13 cellular contexts compared by ENCODE assay signal in the genomic region with DNA sequence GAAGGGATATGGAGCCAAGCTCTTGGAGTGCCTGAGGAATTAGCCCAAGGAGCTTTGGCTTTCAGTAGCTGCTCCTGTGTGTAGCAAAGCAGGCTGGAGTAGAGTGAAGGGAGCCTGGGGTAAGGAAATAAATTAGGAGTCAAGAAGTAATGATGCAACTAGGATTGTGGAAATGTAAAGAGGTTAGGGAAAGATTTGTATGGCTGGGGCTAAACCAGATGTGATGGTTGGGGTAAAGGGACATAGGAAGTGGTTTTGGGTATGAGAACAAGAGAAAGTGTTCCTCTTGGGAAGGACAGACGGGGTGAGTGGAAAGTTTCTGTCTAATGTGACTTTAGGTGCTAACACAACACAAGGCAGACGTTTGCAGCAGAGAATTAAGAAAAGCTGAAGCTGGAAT. TPM values are rescaled to one million over a fixed set of nuclear protein-coding genes. Genes with fewer than 3 reads are reported as not detected.
A peak's percentile ranks its signal among the peaks of the same experiment; 100 is the strongest.
DNase-seq lines count a peak whose midpoint lies in the region; ATAC-seq and TF ChIP-seq lines count a peak whose summit lies in the region.
"Had no signal": no experiment of that assay in that cellular context is flagged by ENCODE, and none has a peak within 500 bp of the region (broad histone marks: within the 10 kb centered on the region; RNA-seq: fewer than 3 reads in every experiment).

No MANE protein-coding gene starts in this region.

- ATAC-seq in central memory CD8-positive, alpha-beta T cell (replicated peaks; ENCODE audit: extremely low read depth, poor library complexity, severe bottlenecking): no peak
- ATAC-seq in HG02938 (IDR thresholded peaks at IDR 0.05; ENCODE audit: unreplicated experiment): no peak
- ATAC-seq in HG03139 (IDR thresholded peaks at IDR 0.05; ENCODE audit: unreplicated experiment): no peak
- ATAC-seq: A549 had no signal

- TF ChIP-seq CTCF in progenitor cell of endocrine pancreas (IDR thresholded peaks at IDR 0.05; ENCODE audit: unreplicated experiment): no peak

- peaks cover 28% of the 10 kb centered on the region for H3K36me3 Mint-ChIP-seq in activated CD4-positive, alpha-beta T cell treated with anti-CD3 and anti-CD28 coated beads, Interleukin-2, amount 10 ng/mL, durations not matched to agents 7 days and 5 days (ENCODE audit: low read depth)
- peaks cover 11% of the 10 kb centered on the region for H3K36me3 Mint-ChIP-seq in central memory CD8-positive, alpha-beta T cell (ENCODE audit: insufficient read depth)
- peaks cover 20% of the 10 kb centered on the region for H3K36me3 Mint-ChIP-seq in progenitor cell of endocrine pancreas (ENCODE audit: insufficient read depth)

- in situ Hi-C loops in KBM-7 (cut with MboI; ENCODE audit: low pct_unique_long_range_greater_than_20kb, low sequenced_read_pairs): no loop called here

- no peaks in the 10 kb centered on the region for H3K27me3 Mint-ChIP-seq in activated CD4-positive, alpha-beta T cell treated with anti-CD3 and anti-CD28 coated beads, Interleukin-2, amount 10 ng/mL, durations not matched to agents 7 days and 5 days
- H3K27me3 Mint-ChIP-seq in central memory CD8-positive, alpha-beta T cell: no peaks in the 10 kb centered on the region
- H3K27me3 Mint-ChIP-seq in progenitor cell of endocrine pancreas: no peaks in the 10 kb centered on the region

- peaks cover 57% of the 10 kb centered on the region for H3K4me1 Mint-ChIP-seq in activated CD4-positive, alpha-beta T cell treated with anti-CD3 and anti-CD28 coated beads, Interleukin-2, amount 10 ng/mL, durations not matched to agents 7 days and 5 days
- H3K4me1 Mint-ChIP-seq in central memory CD8-positive, alpha-beta T cell: peaks cover 76% of the 10 kb centered on the region
- peaks cover 14% of the 10 kb centered on the region for H3K4me1 Mint-ChIP-seq in progenitor cell of endocrine pancreas (ENCODE audit: low read depth)

- no peaks in the 10 kb centered on the region for H3K9me3 Mint-ChIP-seq in activated CD4-positive, alpha-beta T cell treated with anti-CD3 and anti-CD28 coated beads, Interleukin-2, amount 10 ng/mL, durations not matched to agents 7 days and 5 days
- no peaks in the 10 kb centered on the region for H3K9me3 Mint-ChIP-seq in central memory CD8-positive, alpha-beta T cell
- peaks cover 8% of the 10 kb centered on the region for H3K9me3 Mint-ChIP-seq in progenitor cell of endocrine pancreas (ENCODE audit: low read depth)

- CTCF ChIA-PET in activated CD4-positive, alpha-beta T cell treated with anti-CD3 and anti-CD28 coated beads, Interleukin-2, amount 10 ng/mL, durations not matched to agents 7 days and 5 days (lab: Charles Lee): interaction anchor here (1.1 to 2.0 kb wide), 2 partner anchors 13 to 15 kb away, joined by 3 to 6 read pairs; no protein-coding TSS in a partner anchor

- POLR2A ChIA-PET in activated CD4-positive, alpha-beta T cell treated with anti-CD3 and anti-CD28 coated beads, Interleukin-2, amount 10 ng/mL, durations not matched to agents 7 days and 5 days (lab: Charles Lee): no interaction called here

- no peak overlapping the region for H3K4me3 Mint-ChIP-seq in activated CD4-positive, alpha-beta T cell treated with anti-CD3 and anti-CD28 coated beads, Interleukin-2, amount 10 ng/mL, durations not matched to agents 7 days and 5 days
- H3K4me3 Mint-ChIP-seq in central memory CD8-positive, alpha-beta T cell: no peak overlapping the region
- no peak overlapping the region for H3K4me3 Mint-ChIP-seq in progenitor cell of endocrine pancreas (ENCODE audit: low read depth)

- DNase-seq in activated CD4-positive, alpha-beta T cell treated with anti-CD3 and anti-CD28 coated beads, Interleukin-2, amount 10 ng/mL, durations not matched to agents 7 days and 5 days: no peak
- DNase-seq in activated CD4-positive, alpha-beta T cell treated with anti-CD3 and anti-CD28 coated beads, Interleukin-2, amount 50 U/mL, for 1 hour: no peak
- peak; percentile 25 for DNase-seq in KBM-7
- DNase-seq in central memory CD8-positive, alpha-beta T cell (ENCODE audit: low spot score in 2 of 2): no peak
- no peak for DNase-seq in progenitor cell of endocrine pancreas (ENCODE audit: low spot score, unreplicated experiment)
- no peak for DNase-seq in GM03348 (ENCODE audit: low spot score)
- DNase-seq: Calu3; GM23248; NCI-H1417; stimulated activated naive CD4-positive, alpha-beta T cell treated with Interleukin-2 at 50 U/mL for 16 hours had no signal

- peak overlapping the region; percentile 1 for H3K27ac Mint-ChIP-seq in activated CD4-positive, alpha-beta T cell treated with anti-CD3 and anti-CD28 coated beads, Interleukin-2, amount 10 ng/mL, durations not matched to agents 7 days and 5 days
- peak overlapping the region; percentile 6 for H3K27ac Mint-ChIP-seq in central memory CD8-positive, alpha-beta T cell (ENCODE audit: low read depth)
- H3K27ac Mint-ChIP-seq in progenitor cell of endocrine pancreas: peak overlapping the region; percentile 1

RNA-seq across cellular contexts. Expression of a gene that starts 41.4 kb away (rescaled TPM):
- 100 to 1,000 TPM; 226 to 264 TPM for total RNA-seq in activated CD4-positive, alpha-beta T cell treated with anti-CD3 and anti-CD28 coated beads, Interleukin-2, amount 10 ng/mL, durations not matched to agents 7 days and 5 days
- total RNA-seq in progenitor cell of endocrine pancreas: 130 and 141 TPM in 2 replicates
